ENCODE assay signal across 13 cellular contexts in the genomic region with DNA sequence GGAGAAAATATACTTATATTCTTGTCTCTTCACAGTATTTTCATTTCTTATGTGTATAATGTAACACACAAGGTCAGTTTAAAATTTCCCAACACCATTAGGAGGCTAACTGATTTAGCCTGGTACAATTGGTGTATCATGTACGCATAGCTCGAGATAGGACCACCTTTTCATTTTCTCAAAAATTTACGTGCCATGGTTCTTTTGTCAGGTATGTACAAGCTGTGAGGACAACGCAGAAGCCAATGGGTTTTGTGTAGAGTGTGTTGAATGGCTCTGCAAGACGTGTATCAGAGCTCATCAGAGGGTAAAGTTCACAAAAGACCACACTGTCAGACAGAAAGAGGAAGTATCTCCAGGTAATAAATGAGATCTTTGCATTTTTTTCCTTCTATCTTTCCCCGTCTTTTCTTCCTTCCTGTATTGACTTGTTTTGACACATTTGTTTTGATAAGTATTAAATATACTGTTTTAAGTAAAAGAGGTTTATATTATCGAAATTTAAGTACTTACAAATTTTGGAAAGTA. TPM values are rescaled to one million over a fixed set of nuclear protein-coding genes. Genes with fewer than 3 reads are reported as not detected.
A peak's percentile ranks its signal among the peaks of the same experiment; 100 is the strongest.
DNase-seq lines count a peak whose midpoint lies in the region; ATAC-seq, FAIRE-seq and TF ChIP-seq lines count a peak whose summit lies in the region.
"Had no signal": no experiment of that assay in that cellular context is flagged by ENCODE, and none has a peak within 500 bp of the region (broad histone marks: within the 10 kb centered on the region; RNA-seq: fewer than 3 reads in every experiment).

No MANE protein-coding gene starts in this region.

- DNase-seq in GM19238 (ENCODE audit: insufficient read length, low spot score) (peak; percentile 9), RCC 7860 (ENCODE audit: low spot score) (no peak), NCI-H345 (lab: John Stamatoyannopoulos, UW) (no peak), glomerular visceral epithelial cell (ENCODE audit: extremely low spot score) (no peak), pancreas (no peak)
- no peak for DNase-seq in activated CD4-positive, alpha-beta T cell treated with anti-CD3 and anti-CD28 coated beads, Interleukin-2, amount 50 U/mL, for 4 hours
- DNase-seq: activated CD4-positive, alpha-beta T cell treated with anti-CD3 and anti-CD28 coated beads for 48 hours; activated gamma-delta T cell treated with Interleukin-2 at 50 U/mL for 16 hours; NCI-H2171; SHP77 treated with DMSO at 0.1 percent for 48 hours had no signal

- 88 to 91% methylated on average over 7 of the region's 7 CpGs for WGBS in pancreas, 2 donors

- H3K79me2 ChIP-seq in DOHH2 (ENCODE audit: control insufficient read depth, low read length) = peaks cover 5% of the 10 kb centered on the region; the same call in 1 of the 2 replicates

- H3K4me2 ChIP-seq in DOHH2 (ENCODE audit: low read length) = peak overlapping the region; percentile 47

- H3K4me3 ChIP-seq in DOHH2 (ENCODE audit: low read length) = peak overlapping the region; percentile 24
- H3K4me3 ChIP-seq in pancreas = no peak overlapping the region
- H3K4me3 ChIP-seq: esophagus muscularis mucosa had no signal

- intact Hi-C loops in pancreas (cut with DNase I) = no loop called here

- H3K27ac ChIP-seq in DOHH2 (ENCODE audit: low read depth, low read length) = peak overlapping the region; percentile 17
- no peak overlapping the region for H3K27ac ChIP-seq in pancreas
- H3K27ac ChIP-seq: esophagus muscularis mucosa had no signal

- FAIRE-seq in RCC 7860 (lab: Jason Lieb, UNC) (peak; percentile 11), pancreas (lab: Jason Lieb, UNC) (no peak)

- H4K20me1 ChIP-seq in DOHH2 (ENCODE audit: control insufficient read depth, insufficient read depth, low read depth, low read length) = no peaks in the 10 kb centered on the region

- H3K27me3 ChIP-seq in DOHH2 (ENCODE audit: control insufficient read depth, low read length) (no peaks in the 10 kb centered on the region), pancreas (no peaks in the 10 kb centered on the region)
- H3K27me3 ChIP-seq: esophagus muscularis mucosa had no signal

- H3K9me2 ChIP-seq in DOHH2 (replicated peaks; ENCODE audit: control insufficient read depth, low read length) = no peaks in the 10 kb centered on the region

- peak; percentile 89 for ATAC-seq in HG03159 (IDR thresholded peaks at IDR 0.05; ENCODE audit: unreplicated experiment)
- ATAC-seq in pancreas = no peak

- TF ChIP-seq CTCF in DOHH2 (IDR thresholded peaks at IDR 0.05; ENCODE audit: low read depth, low read length, poor library complexity, severe bottlenecking) = no peak
- TF ChIP-seq CTCF in pancreas (IDR thresholded peaks at IDR 0.05) = no peak

- 0 out of 2 replicates have a peak, but pooled peaks cover 3% of the 10 kb centered on the region for H3F3A ChIP-seq in DOHH2 (ENCODE audit: control insufficient read depth, insufficient read depth)

- H3K36me3 ChIP-seq in DOHH2 (ENCODE audit: control insufficient read depth, low read length) = peaks cover 72% of the 10 kb centered on the region
- peaks cover 0 to 18% (median 4%) of the 10 kb centered on the region in 3 donors for H3K36me3 ChIP-seq in pancreas

- H3K9me3 ChIP-seq in DOHH2 (ENCODE audit: control insufficient read depth, insufficient read depth, low read length) = peaks cover 11% of the 10 kb centered on the region; the same call in 1 of the 2 replicates
- H3K9me3 ChIP-seq in pancreas = no peaks in the 10 kb centered on the region
- H3K9me3 ChIP-seq: esophagus muscularis mucosa had no signal

- H3K4me1 ChIP-seq in DOHH2 (ENCODE audit: control insufficient read depth, low read length) (peaks cover 28% of the 10 kb centered on the region), pancreas (no peaks in the 10 kb centered on the region)

RNA-seq across cellular contexts. Expression of a gene that starts 55.0 kb away (rescaled TPM):
- 10 to 100 TPM; 10.6 to 19.2 (median 13.4) TPM for total RNA-seq in pancreas
- polyA plus RNA-seq in pancreas = 1 to 10 TPM; 4.4 to 5.4 TPM
